Comparison of ENCODE assay signal across 14 cellular contexts in genomic region chr15:68430471-68431036, GRCh38. TPM values are rescaled to one million over a fixed set of nuclear protein-coding genes. Genes with fewer than 3 reads are reported as not detected.
DNase-seq lines count a peak whose midpoint lies in the region; ATAC-seq and TF ChIP-seq lines count a peak whose summit lies in the region.
"Had no signal": no experiment of that assay in that cellular context is flagged by ENCODE, and none has a peak within 500 bp of the region (broad histone marks: within the 10 kb centered on the region; RNA-seq: fewer than 3 reads in every experiment).

No MANE protein-coding gene starts in this region.

- TF ChIP-seq CTCF in GM23338 (conservative IDR thresholded peaks at IDR 0.05; ENCODE audit: low read depth in 2 of 2) (no peak), brain microvascular endothelial cell (IDR thresholded peaks at IDR 0.05; ENCODE audit: low read depth, low read length, missing control alignments) (no peak), kidney epithelial cell (IDR thresholded peaks at IDR 0.05; ENCODE audit: insufficient read depth, low read length, poor library complexity, severe bottlenecking) (no peak)

- no peaks in the 10 kb centered on the region for H3F3A ChIP-seq in GM23338 (replicated peaks; ENCODE audit: low read depth)

- H3K36me3 Mint-ChIP-seq in GM23338 (ENCODE audit: low read depth): no peaks in the 10 kb centered on the region
- H3K36me3 Mint-ChIP-seq: activated naive CD4-positive, alpha-beta T cell treated with anti-CD3 and anti-CD28 coated beads, Interleukin-2, amount 50 U/mL, for 24 hours had no signal

- in situ Hi-C loops in brain microvascular endothelial cell (cut with HindIII; ENCODE audit: low pct_ligation_motif_present, low sequenced_read_pairs): no loop called here

- H3K4me2 ChIP-seq in GM23338: peak overlapping the region; percentile 98

- H4K20me1 ChIP-seq in GM23338 (replicated peaks; ENCODE audit: insufficient read depth): no peaks in the 10 kb centered on the region

- no peak overlapping the region for H3K9ac ChIP-seq in subcutaneous abdominal adipose tissue (ENCODE audit: low read length in 5 of 5)

- H3K27me3 ChIP-seq in GM23338 (ENCODE audit: insufficient read depth) (peaks cover 64% of the 10 kb centered on the region), brain microvascular endothelial cell (replicated peaks) (no peaks in the 10 kb centered on the region), kidney epithelial cell (ENCODE audit: control insufficient read depth, insufficient read depth, low read length) (peaks cover 44% of the 10 kb centered on the region), subcutaneous abdominal adipose tissue (ENCODE audit: control insufficient read depth in 5 of 5, insufficient read depth in 4 of 5, low read length in 5 of 5) (peaks cover 0 to 35% (median 16%) of the 10 kb centered on the region in 5 donors)

- peaks cover 9% of the 10 kb centered on the region for H3K4me1 ChIP-seq in GM23338 (ENCODE audit: insufficient read depth)
- H3K4me1 ChIP-seq in subcutaneous abdominal adipose tissue (ENCODE audit: control insufficient read depth in 5 of 5, insufficient read depth in 5 of 5, low read length in 5 of 5): peaks cover 0 to 21% (median 19%) of the 10 kb centered on the region in 5 donors

- H3K27ac Mint-ChIP-seq in GM23338: no peak overlapping the region
- H3K27ac Mint-ChIP-seq: activated naive CD4-positive, alpha-beta T cell treated with anti-CD3 and anti-CD28 coated beads, Interleukin-2, amount 50 U/mL, for 24 hours; stimulated activated naive CD8-positive, alpha-beta T cell treated with anti-CD3 and anti-CD28 coated beads, Interleukin-15, amount 100 ng/mL, for 72 hours had no signal

- H3K27ac ChIP-seq in GM23338 (ENCODE audit: low read depth) (no peak overlapping the region), brain microvascular endothelial cell (peak overlapping the region; percentile 58), subcutaneous abdominal adipose tissue (ENCODE audit: low read depth, low read length) (no peak overlapping the region)
- H3K27ac ChIP-seq: neutrophil had no signal

- peak overlapping the region; percentile 76 for H3K4me3 ChIP-seq in GM23338
- peak overlapping the region; percentile 83 for H3K4me3 ChIP-seq in brain microvascular endothelial cell (ENCODE audit: low read depth, low read length)
- peak overlapping the region; percentile 38 for H3K4me3 ChIP-seq in kidney epithelial cell (ENCODE audit: low read depth, low read length)
- peak overlapping the region in 4 of 5 donors; percentile 63 to 73 (median 70) for H3K4me3 ChIP-seq in subcutaneous abdominal adipose tissue (ENCODE audit: low read depth in 1 of 5, low read length in 5 of 5)

- peaks cover 57% of the 10 kb centered on the region for H3K27me3 Mint-ChIP-seq in GM23338 (ENCODE audit: insufficient read depth, low read depth, poor library complexity)

- peak overlapping the region; percentile 98; the same call in 1 of the 2 replicates for H2AFZ ChIP-seq in GM23338

- H3K9me3 ChIP-seq in subcutaneous abdominal adipose tissue (ENCODE audit: control insufficient read depth in 5 of 5, low read length in 5 of 5): no peaks in the 10 kb centered on the region
- H3K9me3 ChIP-seq: neutrophil had no signal

- no peak for ATAC-seq in GM23338
- ATAC-seq in GM18909 (IDR thresholded peaks at IDR 0.05; ENCODE audit: poor library complexity, unreplicated experiment): no peak
- ATAC-seq: stimulated activated naive CD8-positive, alpha-beta T cell treated with anti-CD3 and anti-CD28 coated beads, Interleukin-15, amount 100 ng/mL, for 72 hours had no signal

- no peaks in the 10 kb centered on the region for H3K79me2 ChIP-seq in GM23338 (replicated peaks; ENCODE audit: insufficient read depth)

- H3K36me3 ChIP-seq in GM23338 (ENCODE audit: insufficient read depth) (no peaks in the 10 kb centered on the region), brain microvascular endothelial cell (replicated peaks) (peaks cover 8% of the 10 kb centered on the region), kidney epithelial cell (ENCODE audit: control insufficient read depth, insufficient read depth, low read length) (no peaks in the 10 kb centered on the region), subcutaneous abdominal adipose tissue (ENCODE audit: control insufficient read depth in 5 of 5, insufficient read depth in 5 of 5, low read length in 5 of 5) (no peaks in the 10 kb centered on the region)
- H3K36me3 ChIP-seq: neutrophil had no signal

- H3K9me2 ChIP-seq in GM23338 (ENCODE audit: insufficient read depth): no peaks in the 10 kb centered on the region

- H3K4me1 Mint-ChIP-seq in GM23338: peaks cover 12% of the 10 kb centered on the region

- peak overlapping the region; percentile 27; the same call in 2 of the 3 replicates for H3K4me3 Mint-ChIP-seq in GM23338
- H3K4me3 Mint-ChIP-seq: activated naive CD4-positive, alpha-beta T cell treated with anti-CD3 and anti-CD28 coated beads, Interleukin-2, amount 50 U/mL, for 24 hours; stimulated activated naive CD8-positive, alpha-beta T cell treated with anti-CD3 and anti-CD28 coated beads, Interleukin-15, amount 100 ng/mL, for 72 hours had no signal

- peaks cover 2% of the 10 kb centered on the region; the same call in 1 of the 3 replicates for H3K9me3 Mint-ChIP-seq in GM23338
- H3K9me3 Mint-ChIP-seq: activated naive CD4-positive, alpha-beta T cell treated with anti-CD3 and anti-CD28 coated beads, Interleukin-2, amount 50 U/mL, for 24 hours; stimulated activated naive CD8-positive, alpha-beta T cell treated with anti-CD3 and anti-CD28 coated beads, Interleukin-15, amount 100 ng/mL, for 72 hours had no signal

- no peak for DNase-seq in GM23338 (ENCODE audit: low spot score)
- DNase-seq in brain microvascular endothelial cell: no peak
- no peak for DNase-seq in kidney epithelial cell (ENCODE audit: low read depth)
- no peak for DNase-seq in NCI-H345 treated with DMSO at 0.1 percent for 48 hours (lab: John Stamatoyannopoulos, UW; ENCODE audit: unreplicated experiment)
- DNase-seq in NCI-H2171 (lab: John Stamatoyannopoulos, UW): no peak
- no peak for DNase-seq in NCI-H2227 treated with DMSO at 0.1 percent for 48 hours (lab: John Stamatoyannopoulos, UW)
- DNase-seq: activated CD4-positive, alpha-beta T cell treated with anti-CD3 and anti-CD28 coated beads, Interleukin-2, amount 50 U/mL, for 4 hours; NCI-H69; stimulated activated CD4-positive, alpha-beta T cell treated with anti-CD3 and anti-CD28 coated beads, Interleukin-2, amount 100 ng/mL, for 48 hours; stimulated activated naive CD8-positive, alpha-beta T cell treated with anti-CD3 and anti-CD28 coated beads, Interleukin-15, amount 100 ng/mL, for 72 hours had no signal

TF ChIP-seq in GM23338, 12 proteins besides CTCF, POLR2A, EP300 and RAD21:
- TF ChIP-seq EZH2 (IDR thresholded peaks at IDR 0.05; ENCODE audit: low read depth, unreplicated experiment): peak; percentile 47
- no peak for TF ChIP-seq POLR2AphosphoS5 (IDR thresholded peaks at IDR 0.05; ENCODE audit: low read depth)

RNA-seq across cellular contexts. Expression of gene ITGA11, which starts 1.4 kb away (rescaled TPM):
- total RNA-seq in GM23338 (2014; rRNA removed; shearing (Covaris generic)): 0.03 TPM in 1 of 2 replicates, not detected in the other
- polyA plus RNA-seq in GM23338 (2016; fragmentation: Nextera tagmentation; extraction: Ambion mirVana): 0.14 and 0.40 TPM in 2 replicates
- 6.2 and 7.0 TPM in 2 replicates for total RNA-seq in kidney epithelial cell
